In genomic region chr7:77121860-77122681, GRCh38 we compare ENCODE assay signal across 8 cellular contexts. TPM values are rescaled to one million over a fixed set of nuclear protein-coding genes. Genes with fewer than 3 reads are reported as not detected.
DNase-seq lines count a peak whose midpoint lies in the region; ATAC-seq and TF ChIP-seq lines count a peak whose summit lies in the region.
"Not testable (repeated sequence)": the region's sequence is repeated elsewhere in the genome, so short reads cannot be mapped to it uniquely, and the experiment has no call there.

A gene with protein sequence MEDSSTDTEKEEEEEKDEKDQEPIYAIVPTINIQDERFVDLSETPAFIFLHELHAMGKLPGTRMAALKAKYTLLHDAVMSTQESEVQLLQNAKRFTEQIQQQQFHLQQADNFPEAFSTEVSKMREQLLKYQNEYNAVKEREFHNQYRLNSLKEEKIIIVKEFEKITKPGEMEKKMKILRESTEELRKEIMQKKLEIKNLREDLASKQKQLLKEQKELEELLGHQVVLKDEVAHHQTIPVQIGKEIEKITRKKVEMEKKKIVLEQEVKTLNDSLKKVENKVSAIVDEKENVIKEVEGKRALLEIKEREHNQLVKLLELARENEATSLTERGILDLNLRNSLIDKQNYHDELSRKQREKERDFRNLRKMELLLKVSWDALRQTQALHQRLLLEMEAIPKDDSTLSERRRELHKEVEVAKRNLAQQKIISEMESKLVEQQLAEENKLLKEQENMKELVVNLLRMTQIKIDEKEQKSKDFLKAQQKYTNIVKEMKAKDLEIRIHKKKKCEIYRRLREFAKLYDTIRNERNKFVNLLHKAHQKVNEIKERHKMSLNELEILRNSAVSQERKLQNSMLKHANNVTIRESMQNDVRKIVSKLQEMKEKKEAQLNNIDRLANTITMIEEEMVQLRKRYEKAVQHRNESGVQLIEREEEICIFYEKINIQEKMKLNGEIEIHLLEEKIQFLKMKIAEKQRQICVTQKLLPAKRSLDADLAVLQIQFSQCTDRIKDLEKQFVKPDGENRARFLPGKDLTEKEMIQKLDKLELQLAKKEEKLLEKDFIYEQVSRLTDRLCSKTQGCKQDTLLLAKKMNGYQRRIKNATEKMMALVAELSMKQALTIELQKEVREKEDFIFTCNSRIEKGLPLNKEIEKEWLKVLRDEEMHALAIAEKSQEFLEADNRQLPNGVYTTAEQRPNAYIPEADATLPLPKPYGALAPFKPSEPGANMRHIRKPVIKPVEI (plus strand): TSS chr7:77122615. CDS start chr7:77167669, 45,054 bp downstream.

- H2AFZ ChIP-seq in smooth muscle cell (ENCODE audit: low read depth), result peak within 1 kb of the TSS; percentile 77

- POLR2A ChIA-PET in activated B cell treated with CpG ODN at 0.5 μM for 24 hours (lab: Charles Lee), result interaction anchor here (0.6 to 1.4 kb wide), 8 partner anchors 70 to 1246 kb away, joined by 3 to 16 read pairs (median 3); partner anchors contain the start of gene FGL2

- not testable (repeated sequence) for H3K79me2 ChIP-seq in smooth muscle cell (ENCODE audit: low read depth)

- H3K27me3 ChIP-seq in smooth muscle cell (ENCODE audit: low read depth), result not testable (repeated sequence)

- not testable (repeated sequence) for H3K4me1 ChIP-seq in smooth muscle cell (ENCODE audit: low read depth)

- H3K27me3 Mint-ChIP-seq in activated B cell treated with CpG ODN at 0.5 μM for 24 hours; immature natural killer cell (ENCODE audit: low read depth in 3 of 3): not testable (repeated sequence)

- not testable (repeated sequence) for H3K9me3 Mint-ChIP-seq in activated B cell treated with CpG ODN at 0.5 μM for 24 hours, immature natural killer cell

- H3K9me3 ChIP-seq in smooth muscle cell (replicated peaks; ENCODE audit: low read depth), result not testable (repeated sequence)

- not testable (repeated sequence) for H3K4me1 Mint-ChIP-seq in activated B cell treated with CpG ODN at 0.5 μM for 24 hours
- H3K4me1 Mint-ChIP-seq in immature natural killer cell, result peaks cover 8 to 14% of the 10 kb centered on the region in 2 donors

- H3F3A ChIP-seq in smooth muscle cell (ENCODE audit: low read depth), result not testable (repeated sequence)

- intact Hi-C loops in activated B cell treated with CpG ODN at 0.5 μM for 24 hours (cut with micrococcal nuclease), result loop anchor here (1.0 to 10.0 kb wide), 5 partner anchors 71 to 947 kb away; no protein-coding TSS in a partner anchor

- not testable (repeated sequence) for H4K20me1 ChIP-seq in smooth muscle cell (ENCODE audit: low read depth)

- CTCF ChIA-PET in activated B cell treated with CpG ODN at 0.5 μM for 24 hours (lab: Charles Lee), result interaction anchor here (1.2 to 1.5 kb wide), 3 partner anchors 125 to 214 kb away, joined by 4 to 18 read pairs (median 9); no protein-coding TSS in a partner anchor

- peak within 1 kb of the TSS; percentile 93 for H3K4me2 ChIP-seq in smooth muscle cell

- not testable (repeated sequence) for H3K36me3 ChIP-seq in smooth muscle cell (ENCODE audit: low read depth)

- ATAC-seq in GM19025 (IDR thresholded peaks at IDR 0.05; ENCODE audit: low read depth, unreplicated experiment) (peak; percentile 98), HG03342 (IDR thresholded peaks at IDR 0.05; ENCODE audit: unreplicated experiment) (peak; percentile 97), activated B cell treated with CpG ODN at 0.5 μM for 24 hours (ENCODE audit: low read depth) (peak; percentile 96)

- TF ChIP-seq CTCF in activated B cell treated with CpG ODN at 0.5 μM for 24 hours (IDR thresholded peaks at IDR 0.05); smooth muscle cell (IDR thresholded peaks at IDR 0.05; ENCODE audit: borderline replicate concordance, insufficient read depth, poor library complexity, severe bottlenecking): not testable (repeated sequence)

- DNase-seq in AG08396 (ENCODE audit: low spot score) (peak; percentile 89), NCI-H345 (lab: John Stamatoyannopoulos, UW) (peak; percentile 99), activated B cell treated with CpG ODN at 0.5 μM for 24 hours (peak; percentile 81), immature natural killer cell (peak; percentile 94 to 96 (median 95)), smooth muscle cell (lab: John Stamatoyannopoulos, UW; ENCODE audit: unreplicated experiment) (peak; percentile 77)
- DNase-seq in central memory CD4-positive, alpha-beta T cell, result peak; percentile 96

- H3K27ac Mint-ChIP-seq in activated B cell treated with CpG ODN at 0.5 μM for 24 hours, result peak within 1 kb of the TSS; percentile 79
- H3K27ac Mint-ChIP-seq in immature natural killer cell, result peak within 1 kb of the TSS; percentile 0 to 93 (median 90)

- H3K4me3 ChIP-seq in smooth muscle cell, result peak within 1 kb of the TSS; percentile 87

- H3K4me3 Mint-ChIP-seq in activated B cell treated with CpG ODN at 0.5 μM for 24 hours, result peak within 1 kb of the TSS; percentile 87
- H3K4me3 Mint-ChIP-seq in immature natural killer cell, result peak within 1 kb of the TSS; percentile 84 to 91 (median 90)

- H3K27ac ChIP-seq in smooth muscle cell (ENCODE audit: low read depth), result not testable (repeated sequence)

- peak within 1 kb of the TSS; percentile 73 for H3K9ac ChIP-seq in smooth muscle cell (ENCODE audit: low read depth)

- H3K36me3 Mint-ChIP-seq in activated B cell treated with CpG ODN at 0.5 μM for 24 hours (ENCODE audit: low read depth); immature natural killer cell: not testable (repeated sequence)

- 1% methylated on average over 50 of the region's 50 CpGs for WGBS in smooth muscle cell (ENCODE audit: low lambda C conversion rate)

RNA-seq across cellular contexts. Expression of the gene that starts here (rescaled TPM):
- total RNA-seq in activated B cell treated with CpG ODN at 0.5 μM for 24 hours (3.5 TPM in 2 replicates), smooth muscle cell (2.6 and 7.3 TPM in 2 replicates)
- polyA plus RNA-seq in immature natural killer cell (1 to 10 TPM in 2 of 3 donors, under 1 TPM in 1; 0.88 to 2.7 (median 1.7) TPM), smooth muscle cell (0.77 and 2.3 TPM in 2 replicates)
